In genomic region chr4:178333355-178333754, GRCh38 we compare ENCODE assay signal across 22 cellular contexts.
DNase-seq lines count a peak whose midpoint lies in the region; ATAC-seq, FAIRE-seq and TF ChIP-seq lines count a peak whose summit lies in the region.
"Had no signal": no experiment of that assay in that cellular context is flagged by ENCODE, and none has a peak within 500 bp of the region (broad histone marks: within the 10 kb centered on the region; RNA-seq: fewer than 3 reads in every experiment).

No MANE protein-coding gene starts in this region.

- no peaks in the 10 kb centered on the region for H3K9me1 ChIP-seq in K562 (ENCODE audit: control insufficient read depth, insufficient read depth, low read length)

- H3K27ac ChIP-seq in A549 (no peak overlapping the region), K562 (ENCODE audit: extremely low read depth, low read depth, low read length) (no peak overlapping the region)
- H3K27ac ChIP-seq: BLaER1 treated with 17β-estradiol and CSF1 and Interleukin-3, amounts not matched to agents 10 nM and 100 nM; C4-2B had no signal

- in situ Hi-C loops in K562 (cut with MboI) = no loop called here
- in situ Hi-C loops in GM13976 (cut with MboI; ENCODE audit: low sequenced_read_pairs, unreplicated experiment) = no loop called here

- no peak overlapping the region for H3K9ac ChIP-seq in K562 (ENCODE audit: insufficient read depth in 1 of 2, low read depth in 2 of 2, low read length in 2 of 2)
- H3K9ac ChIP-seq: BLaER1 treated with 17β-estradiol and CSF1 and Interleukin-3, amounts not matched to agents 10 nM and 100 nM had no signal

- POLR2A ChIA-PET in A549 (lab: Yijun Ruan, JAX) (no interaction called here), K562 (lab: Yijun Ruan, JAX) (no interaction called here)

- H4K20me1 ChIP-seq in K562 (replicated peaks; ENCODE audit: control insufficient read depth, insufficient read depth, low read length) = no peaks in the 10 kb centered on the region
- H4K20me1 ChIP-seq: BLaER1 treated with 17β-estradiol and CSF1 and Interleukin-3, amounts not matched to agents 10 nM and 100 nM had no signal

- TF ChIP-seq POLR2A in A549 (IDR thresholded peaks at IDR 0.05; ENCODE audit: low read length) = no peak
- TF ChIP-seq POLR2A in K562 (conservative IDR thresholded peaks at IDR 0.05) = no peak

- H3K4me1 ChIP-seq in A549 (no peaks in the 10 kb centered on the region), K562 (replicated peaks in 1 of 2; ENCODE audit: control insufficient read depth in 2 of 2, insufficient read depth in 2 of 2, low read length in 2 of 2) (no peaks in the 10 kb centered on the region)
- H3K4me1 ChIP-seq: BLaER1 treated with 17β-estradiol and CSF1 and Interleukin-3, amounts not matched to agents 10 nM and 100 nM; Caco-2 had no signal

- no peaks in the 10 kb centered on the region for H3K79me2 ChIP-seq in K562 (ENCODE audit: control insufficient read depth, insufficient read depth, low read length)

- intact Hi-C loops in K562 (cut with micrococcal nuclease) = no loop called here

- no TSS peak for BruUV-seq in K562 (replicated peaks; lab: Mats Ljungman, UMichigan)

- CTCF ChIA-PET in A549 (lab: Yijun Ruan, JAX) = no interaction called here
- CTCF ChIA-PET in K562 (lab: Yijun Ruan, JAX; ENCODE audit: low intra/inter-chr PET ratio) = no interaction called here

- no peak overlapping the region for H3K4me3 ChIP-seq in A549
- H3K4me3 ChIP-seq in K562 = no peak overlapping the region
- H3K4me3 ChIP-seq: BLaER1 treated with 17β-estradiol and CSF1 and Interleukin-3, amounts not matched to agents 10 nM and 100 nM; GM12878 had no signal

- no peak for FAIRE-seq in A549 (lab: Jason Lieb, UNC)
- FAIRE-seq in D721Med (lab: Jason Lieb, UNC) = peak; percentile 46
- no peak for FAIRE-seq in K562 (lab: Jason Lieb, UNC)
- FAIRE-seq: GM12878, GM18507 had no signal

- no peaks in the 10 kb centered on the region for H3K27me3 ChIP-seq in K562 (ENCODE audit: control insufficient read depth in 2 of 2, insufficient read depth in 2 of 2, low read length in 2 of 2)
- H3K27me3 ChIP-seq: BLaER1 treated with 17β-estradiol and CSF1 and Interleukin-3, amounts not matched to agents 10 nM and 100 nM had no signal

- no peak overlapping the region for H2AFZ ChIP-seq in K562 (ENCODE audit: low read depth, low read length)

- H3K9me3 ChIP-seq in A549 (no peaks in the 10 kb centered on the region), K562 (replicated peaks; ENCODE audit: control insufficient read depth, insufficient read depth, low read depth, low read length) (no peaks in the 10 kb centered on the region)
- H3K9me3 ChIP-seq: BLaER1 treated with 17β-estradiol and CSF1 and Interleukin-3, amounts not matched to agents 10 nM and 100 nM; Caco-2 had no signal

- TF ChIP-seq EP300 in A549 (IDR thresholded peaks at IDR 0.05) (no peak), K562 (IDR thresholded peaks at IDR 0.05; ENCODE audit: low read length) (no peak)

- ATAC-seq in A549 (no peak), K562 (no peak), GM19452 (IDR thresholded peaks at IDR 0.05; ENCODE audit: unreplicated experiment) (no peak)
- ATAC-seq: CD8-positive, alpha-beta T cell; GM12878 had no signal

- TF ChIP-seq CTCF in A549 (IDR thresholded peaks at IDR 0.05) (no peak), D721Med (IDR thresholded peaks at IDR 0.05; ENCODE audit: insufficient read depth, missing control alignments) (no peak), K562 (IDR thresholded peaks at IDR 0.05 in 2 of 3, conservative IDR thresholded peaks at IDR 0.05 in 1 of 3; ENCODE audit: insufficient read depth in 2 of 3, low read depth in 1 of 3, low read length in 3 of 3) (no peak), GM13976 (IDR thresholded peaks at IDR 0.05; ENCODE audit: borderline replicate concordance, control extremely low read depth, extremely low read depth, insufficient read depth, missing control alignments) (no peak)

- no peaks in the 10 kb centered on the region for H3K36me3 ChIP-seq in K562 (ENCODE audit: control insufficient read depth, insufficient read depth, low read length)
- H3K36me3 ChIP-seq: BLaER1 treated with 17β-estradiol and CSF1 and Interleukin-3, amounts not matched to agents 10 nM and 100 nM had no signal

- no peak overlapping the region for H3K4me2 ChIP-seq in A549
- no peak overlapping the region for H3K4me2 ChIP-seq in K562 (ENCODE audit: insufficient read depth, low read length)
- H3K4me2 ChIP-seq: BLaER1 treated with 17β-estradiol and CSF1 and Interleukin-3, amounts not matched to agents 10 nM and 100 nM had no signal

- DNase-seq in A549 (ENCODE audit: low read depth in 1 of 2, low spot score in 1 of 2) = no peak
- no peak for DNase-seq in D721Med (ENCODE audit: insufficient read length, low spot score)
- no peak for DNase-seq in K562 (ENCODE audit: extremely low read depth in 1 of 4, low spot score in 3 of 4)
- no peak for DNase-seq in GM13976 (ENCODE audit: low spot score)
- DNase-seq: 8988T; AML-193; Caco-2; Calu3; CD4-positive, alpha-beta T cell; CD8-positive, alpha-beta T cell; DMS 273 treated with DMSO at 0.1 percent for 48 hours; DMS153; DMS53; DMS79; DND-41; EL; GDM1 had no signal

- 31% methylated on average over 4 of the region's 4 CpGs for WGBS in A549 (ENCODE audit: missing lambda C conversion rate)
- WGBS in K562 (ENCODE audit: insufficient coverage, low coverage, missing lambda C conversion rate) = 1% methylated on average over 4 of the region's 4 CpGs

- TF ChIP-seq RAD21 in A549 (conservative IDR thresholded peaks at IDR 0.05 in 1 of 2, IDR thresholded peaks at IDR 0.05 in 1 of 2) (no peak), K562 (CRISPR knock-in tag; conservative IDR thresholded peaks at IDR 0.05 in 1 of 2, IDR thresholded peaks at IDR 0.05 in 1 of 2) (no peak)

TF ChIP-seq in A549, 52 proteins besides CTCF, POLR2A, EP300 and RAD21:
- TF ChIP-seq ZC3H11A (IDR thresholded peaks at IDR 0.05) (no peak), MAFK (IDR thresholded peaks at IDR 0.05; ENCODE audit: partially characterized antibody) (peak; percentile 36)

TF ChIP-seq in K562, 482 proteins besides CTCF, POLR2A, EP300 and RAD21:
- TF ChIP-seq CXXC5 (CRISPR knock-in tag; IDR thresholded peaks at IDR 0.05) (no peak), MCM2 (IDR thresholded peaks at IDR 0.05; ENCODE audit: low read depth) (no peak), ZNF316 (IDR thresholded peaks at IDR 0.05) (peak; percentile 58)

Comparison
In these comparisons a context has a peak if more than half of its experiments do, and no peak if none do; other contexts are left out.
1. Of the 35 proteins assayed by ChIP-seq in both K562 and A549: peak only in K562: none; only in A549: MAFK; in both: none; in neither: 34.